In the genomic region with DNA sequence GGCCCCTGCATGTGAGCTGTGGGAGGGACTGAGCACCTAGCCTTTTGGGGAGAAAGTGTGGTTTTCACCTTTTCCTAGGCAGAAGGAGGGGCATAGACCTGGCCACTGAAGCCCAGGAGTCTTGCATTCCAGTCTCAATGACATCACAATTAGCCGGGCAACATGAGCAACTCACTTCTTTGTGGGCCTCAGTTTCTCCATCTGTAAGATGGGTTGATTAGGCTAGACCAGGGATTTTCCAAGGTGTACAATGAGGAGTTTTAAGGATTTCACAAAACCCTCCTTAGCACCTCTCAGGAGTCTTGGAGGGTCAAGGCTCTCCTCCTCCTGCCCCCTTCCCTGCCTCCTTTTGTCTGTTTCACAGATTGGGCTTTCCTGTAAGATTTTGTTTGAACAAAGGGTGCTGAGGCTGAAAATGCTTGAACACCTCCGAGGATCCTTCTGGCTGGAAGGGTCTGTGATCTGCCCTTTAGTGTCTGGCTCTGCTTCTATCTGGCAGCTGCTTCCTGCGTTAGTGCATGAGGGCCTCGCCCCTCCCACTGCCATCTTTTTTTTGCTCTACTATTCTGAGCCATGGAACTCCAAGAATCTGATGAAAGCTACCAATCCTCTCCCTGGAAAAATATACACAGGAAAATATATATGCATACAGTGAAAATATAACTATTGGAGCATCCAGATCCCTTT, we compare ENCODE assay signal across 21 cellular contexts. TPM values are rescaled to one million over a fixed set of nuclear protein-coding genes. Genes with fewer than 3 reads are reported as not detected.
DNase-seq lines count a peak whose midpoint lies in the region; ATAC-seq, FAIRE-seq and TF ChIP-seq lines count a peak whose summit lies in the region.
"Had no signal": no experiment of that assay in that cellular context is flagged by ENCODE, and none has a peak within 500 bp of the region (broad histone marks: within the 10 kb centered on the region; RNA-seq: fewer than 3 reads in every experiment).

No MANE protein-coding gene starts in this region.

- H3K36me3 ChIP-seq in HepG2 (replicated peaks in 1 of 2; ENCODE audit: control insufficient read depth in 1 of 2, insufficient read depth in 2 of 2, low read length in 2 of 2) (no peaks in the 10 kb centered on the region), neural progenitor cell (no peaks in the 10 kb centered on the region), mammary epithelial cell (ENCODE audit: insufficient read depth, low read length) (no peaks in the 10 kb centered on the region)

- H3K36me3 Mint-ChIP-seq in WTC11 (peaks cover 3% of the 10 kb centered on the region; the same call in 1 of the 2 replicates), neural progenitor cell (no peaks in the 10 kb centered on the region)
- H3K36me3 Mint-ChIP-seq: CD8-positive, alpha-beta T cell had no signal

- H3K9ac ChIP-seq in HepG2 (ENCODE audit: insufficient read depth, low read depth, low read length) (no peak overlapping the region), neural progenitor cell (no peak overlapping the region), mammary epithelial cell (ENCODE audit: insufficient read depth, low read length) (no peak overlapping the region)
- H3K9ac ChIP-seq: GM23248 had no signal

- no peaks in the 10 kb centered on the region for H3K79me2 ChIP-seq in HepG2 (ENCODE audit: insufficient read depth, low read length)
- H3K79me2 ChIP-seq in neural progenitor cell (ENCODE audit: low read depth) = no peaks in the 10 kb centered on the region
- no peaks in the 10 kb centered on the region for H3K79me2 ChIP-seq in mammary epithelial cell (ENCODE audit: insufficient read depth, low read length)

- dilution Hi-C loops in mammary epithelial cell (cut with HindIII; ENCODE audit: low sequenced_read_pairs) = no loop called here

- no peak overlapping the region for H3K4me3 ChIP-seq in HepG2 (replicated peaks in 1 of 3; ENCODE audit: insufficient read depth in 1 of 3, low read depth in 2 of 3, low read length in 3 of 3)
- no peak overlapping the region for H3K4me3 ChIP-seq in neural progenitor cell
- H3K4me3 ChIP-seq in mammary epithelial cell (replicated peaks in 1 of 3; ENCODE audit: insufficient read depth in 1 of 3, low read depth in 2 of 3, low read length in 3 of 3) = no peak overlapping the region
- H3K4me3 ChIP-seq: GM23248 had no signal

- H3K9me3 Mint-ChIP-seq in WTC11 (no peaks in the 10 kb centered on the region; the same call in 1 of the 2 replicates), neural progenitor cell (no peaks in the 10 kb centered on the region)
- H3K9me3 Mint-ChIP-seq: CD8-positive, alpha-beta T cell had no signal

- H3K27me3 ChIP-seq in HepG2 (ENCODE audit: control insufficient read depth in 1 of 2, insufficient read depth in 2 of 2, low read length in 2 of 2) = no peaks in the 10 kb centered on the region
- no peaks in the 10 kb centered on the region for H3K27me3 ChIP-seq in neural progenitor cell
- no peaks in the 10 kb centered on the region for H3K27me3 ChIP-seq in mammary epithelial cell (ENCODE audit: insufficient read depth, low read length)

- TF ChIP-seq EP300 in HepG2 (IDR thresholded peaks at IDR 0.05; ENCODE audit: low read depth in 2 of 2, low read length in 2 of 2) (no peak), HepG2 (CRISPR knock-in tag; IDR thresholded peaks at IDR 0.05; ENCODE audit: borderline replicate concordance) (no peak)

- peaks cover 7% of the 10 kb centered on the region; the same call in 1 of the 2 replicates for H3K27me3 Mint-ChIP-seq in WTC11 (ENCODE audit: low read depth)
- H3K27me3 Mint-ChIP-seq in neural progenitor cell (ENCODE audit: insufficient read depth, low read depth) = peaks cover 6% of the 10 kb centered on the region

- H3K27ac ChIP-seq in HepG2 (ENCODE audit: extremely low read length, insufficient read depth, low read length) (no peak overlapping the region), neural progenitor cell (no peak overlapping the region), mammary epithelial cell (ENCODE audit: insufficient read depth, low read depth, low read length) (no peak overlapping the region)
- H3K27ac ChIP-seq: GM23248 had no signal

- no peaks in the 10 kb centered on the region for H3K9me3 ChIP-seq in HepG2 (ENCODE audit: low read length)
- H3K9me3 ChIP-seq in neural progenitor cell (ENCODE audit: low read depth) = no peaks in the 10 kb centered on the region
- H3K9me3 ChIP-seq in mammary epithelial cell (replicated peaks; ENCODE audit: insufficient read depth, low read length) = no peaks in the 10 kb centered on the region

- in situ Hi-C loops in HepG2 (cut with HindIII; ENCODE audit: extremely low pct_ligation_motif_present, low pct_unique_long_range_greater_than_20kb) (no loop called here), mammary epithelial cell (cut with MboI; ENCODE audit: low sequenced_read_pairs in 2 of 2) (no loop called here)

- ATAC-seq in WTC11 (no peak), HepG2 (no peak), HG03095 (IDR thresholded peaks at IDR 0.05; ENCODE audit: unreplicated experiment) (no peak)
- ATAC-seq: CD8-positive, alpha-beta T cell had no signal

- H2AFZ ChIP-seq in HepG2 (ENCODE audit: low read length) (no peak overlapping the region), neural progenitor cell (replicated peaks) (no peak overlapping the region), mammary epithelial cell (ENCODE audit: low read depth, low read length) (no peak overlapping the region)
- H2AFZ ChIP-seq: GM23248 had no signal

- CTCF ChIA-PET in WTC11 (lab: Charles Lee) = no interaction called here
- CTCF ChIA-PET in HepG2 (lab: Yijun Ruan, JAX; ENCODE audit: low intra/inter-chr PET ratio, low total read pairs) = no interaction called here
- CTCF ChIA-PET in mammary epithelial cell (lab: Charles Lee; ENCODE audit: low non-redundant PET) = no interaction called here

- TF ChIP-seq POLR2A in HepG2 (IDR thresholded peaks at IDR 0.05; ENCODE audit: insufficient read depth in 1 of 2, low read depth in 2 of 2, low read length in 2 of 2) = no peak

- H3K4me1 Mint-ChIP-seq in WTC11 (peaks cover 13% of the 10 kb centered on the region), neural progenitor cell (peaks cover 38% of the 10 kb centered on the region)

- H4K20me1 ChIP-seq in HepG2 (ENCODE audit: insufficient read depth, low read length) (no peaks in the 10 kb centered on the region), neural progenitor cell (ENCODE audit: low read depth) (no peaks in the 10 kb centered on the region), mammary epithelial cell (ENCODE audit: insufficient read depth, low read length) (no peaks in the 10 kb centered on the region)

- FAIRE-seq in HepG2 (lab: Jason Lieb, UNC) = no peak
- FAIRE-seq: GM12892 had no signal

- H3K4me2 ChIP-seq in HepG2 (ENCODE audit: low read depth, low read length) (no peak overlapping the region), neural progenitor cell (peak overlapping the region; percentile 33), mammary epithelial cell (ENCODE audit: insufficient read depth, low read depth, low read length) (no peak overlapping the region)

- H3K4me3 Mint-ChIP-seq in WTC11 (no peak overlapping the region), neural progenitor cell (peak overlapping the region; percentile 53)
- H3K4me3 Mint-ChIP-seq: CD8-positive, alpha-beta T cell had no signal

- POLR2A ChIA-PET in WTC11 (lab: Charles Lee) (interaction anchor here (1.0 kb wide), 1 partner anchor 68 kb away, joined by 3 read pairs; no protein-coding TSS in a partner anchor), HepG2 (lab: Yijun Ruan, JAX) (no interaction called here)

- BruUV-seq in HepG2 (replicated peaks; lab: Mats Ljungman, UMichigan) = no TSS peak
- no TSS peak for BruUV-seq in mammary epithelial cell (replicated peaks; lab: Mats Ljungman, UMichigan)

- peaks cover 7% of the 10 kb centered on the region for H3F3A ChIP-seq in neural progenitor cell (ENCODE audit: low read depth)

- H3K27ac Mint-ChIP-seq in WTC11 (no peak overlapping the region), neural progenitor cell (peak overlapping the region; percentile 55)
- H3K27ac Mint-ChIP-seq: CD8-positive, alpha-beta T cell had no signal

- H3K4me1 ChIP-seq in HepG2 (ENCODE audit: insufficient read depth, low read length) (peaks cover 25% of the 10 kb centered on the region), neural progenitor cell (peaks cover 8% of the 10 kb centered on the region), mammary epithelial cell (ENCODE audit: insufficient read depth, low read length) (peaks cover 17% of the 10 kb centered on the region)

- TF ChIP-seq CTCF in WTC11 (IDR thresholded peaks at IDR 0.05) = no peak
- no peak for TF ChIP-seq CTCF in HepG2 (CRISPR knock-in tag; IDR thresholded peaks at IDR 0.05)
- no peak for TF ChIP-seq CTCF in neural progenitor cell (IDR thresholded peaks at IDR 0.05)
- TF ChIP-seq CTCF in mammary epithelial cell (conservative IDR thresholded peaks at IDR 0.05 in 1 of 2, IDR thresholded peaks at IDR 0.05 in 1 of 2; ENCODE audit: extremely low read depth in 1 of 2, insufficient read depth in 1 of 2, low read depth in 1 of 2, low read length in 2 of 2) = no peak

- peak; percentile 68 for DNase-seq in ELF-1 (ENCODE audit: low read depth, low spot score)
- DNase-seq in WTC11 (ENCODE audit: low spot score) = no peak
- no peak for DNase-seq in HepG2 (ENCODE audit: low spot score)
- no peak for DNase-seq in neural progenitor cell (ENCODE audit: low spot score)
- DNase-seq in cortex of kidney (lab: John Stamatoyannopoulos, UW) = no peak
- no peak for DNase-seq in mammary epithelial cell
- no peak for DNase-seq in GM19238 (ENCODE audit: insufficient read length, low spot score)
- DNase-seq: AML-193; C1 segment of cervical spinal cord; Calu3; CD8-positive, alpha-beta T cell; DMS153; GM23248; HCEC 1CT; Kasumi-1; NCI-H1417 treated with DMSO at 0.1 percent for 48 hours; NCI-H187; NK-92 treated with Interleukin-12 subunit alpha and Interleukin-12 subunit beta, amount 100 ng/mL, for 24 hours; SHP77 treated with DMSO at 0.1 percent for 48 hours had no signal

- intact Hi-C loops in HepG2 (cut with micrococcal nuclease; ENCODE audit: unreplicated experiment) (no loop called here), mammary epithelial cell (cut with micrococcal nuclease) (no loop called here)

- no peak for TF ChIP-seq RAD21 in HepG2 (CRISPR knock-in tag; IDR thresholded peaks at IDR 0.05)

- WGBS in HepG2 (ENCODE audit: low lambda C conversion rate) = 81% methylated on average over 4 of the region's 4 CpGs
- 90% methylated on average over 4 of the region's 4 CpGs for WGBS in mammary epithelial cell (ENCODE audit: low coverage, missing lambda C conversion rate)

RNA-seq across cellular contexts. Expression of a gene that starts 52.4 kb away (rescaled TPM):
- total RNA-seq in WTC11 (2021) (147 to 195 TPM (median 147 TPM) in 3 replicates), HepG2 (2016; rRNA removed; fragmentation: Illumina TruSeq; extraction: Trizol) (126 and 128 TPM in 2 replicates), neural progenitor cell (ENCODE audit: low replicate concordance) (1.1 and 5.9 TPM in 2 replicates), mammary epithelial cell (10 to 100 TPM; 10.2 to 46.0 TPM)
- total RNA-seq in HepG2 (2016; cell fraction: cytosol; rRNA removed; fragmentation: Illumina TruSeq; extraction: Trizol; ENCODE audit: low read depth) = 59.4 and 72.0 TPM in 2 replicates
- total RNA-seq in HepG2 (2016; cell fraction: insoluble cytoplasmic fraction; rRNA removed; fragmentation: Illumina TruSeq; extraction: Trizol) = 106 and 130 TPM in 2 replicates
- total RNA-seq in HepG2 (2016; cell fraction: membrane; rRNA removed; fragmentation: Illumina TruSeq; extraction: Trizol) = 149 and 180 TPM in 2 replicates
- total RNA-seq in HepG2 (2016; cell fraction: nucleus; rRNA removed; fragmentation: Illumina TruSeq; extraction: Trizol) = 70.8 and 88.4 TPM in 2 replicates
- polyA plus RNA-seq in HepG2 (2011; rRNA removed) (330 and 361 TPM in 2 replicates), mammary epithelial cell (34.1 TPM)
- polyA plus RNA-seq in HepG2 (2011; cell fraction: cytosol; rRNA removed) = 170 and 232 TPM in 2 replicates
- polyA plus RNA-seq in HepG2 (2011; cell fraction: nucleus; rRNA removed) = 463 and 506 TPM in 2 replicates
- polyA plus RNA-seq in HepG2 (2012) = 277 and 289 TPM in 2 replicates
- polyA plus RNA-seq in HepG2 (2016; cell fraction: cytosol; fragmentation: Illumina TruSeq; extraction: Trizol; ENCODE audit: low read depth) = 120 and 136 TPM in 2 replicates
- 164 and 205 TPM in 2 replicates for polyA plus RNA-seq in HepG2 (2016; cell fraction: insoluble cytoplasmic fraction; fragmentation: Illumina TruSeq; extraction: Trizol; ENCODE audit: low read depth)
- polyA plus RNA-seq in HepG2 (2016; cell fraction: membrane; fragmentation: Illumina TruSeq; extraction: Trizol; ENCODE audit: low read depth) = 212 and 220 TPM in 2 replicates
- 278 and 294 TPM in 2 replicates for polyA plus RNA-seq in HepG2 (2016; cell fraction: nucleus; fragmentation: Illumina TruSeq; extraction: Trizol; ENCODE audit: insufficient read depth, low read depth)
- 3.5 and 231 TPM in 2 replicates for polyA minus RNA-seq in HepG2 (2011; rRNA and poly(A)+ RNA removed; ENCODE audit: low replicate concordance)
- 120 and 134 TPM in 2 replicates for polyA minus RNA-seq in HepG2 (2011; cell fraction: cytosol; rRNA and poly(A)+ RNA removed)
- polyA minus RNA-seq in HepG2 (2011; cell fraction: nucleus; rRNA and poly(A)+ RNA removed) = 97.1 and 102 TPM in 2 replicates
- 21.1 TPM for polyA minus RNA-seq in mammary epithelial cell
- total RNA-seq: CD8-positive, alpha-beta T cell had no signal
